In the genomic region with DNA sequence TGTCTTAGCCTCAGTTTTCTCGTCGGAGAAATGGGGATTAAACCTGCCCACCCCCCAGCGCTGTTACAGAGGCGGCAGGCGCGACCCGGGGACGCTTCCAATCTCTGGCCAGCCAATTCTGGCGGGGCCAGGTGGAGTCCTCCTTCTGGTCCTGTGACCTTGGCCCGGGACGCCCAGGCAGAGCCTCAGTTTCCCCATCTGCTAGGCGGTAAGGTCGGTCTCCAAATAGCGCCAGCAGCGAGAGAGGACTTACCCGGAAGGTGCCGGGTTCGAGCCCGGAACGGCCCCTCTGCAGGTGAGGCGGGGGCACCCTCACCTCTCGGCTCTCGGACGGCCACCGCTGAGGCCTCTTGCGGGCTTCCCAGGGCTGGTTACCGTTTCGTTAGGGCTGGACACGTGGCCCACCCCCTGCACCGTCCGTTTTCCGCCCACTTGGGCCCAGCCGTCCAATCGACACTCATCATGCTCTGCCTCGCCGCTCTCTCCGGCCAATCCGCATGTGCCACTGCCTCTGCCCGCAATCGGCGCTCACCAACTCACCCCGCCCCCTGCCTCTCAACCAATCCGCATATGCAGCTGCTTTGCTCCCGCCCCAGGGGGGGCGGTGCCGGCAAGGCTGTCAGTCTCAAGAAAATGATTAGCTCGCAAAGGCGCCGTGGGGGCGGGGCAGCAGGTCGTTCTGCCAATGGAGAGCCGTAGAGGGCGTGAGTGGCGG, we compare ENCODE assay signal across 1 cellular context.
TF ChIP-seq lines count a peak whose summit lies in the region.

A gene with protein sequence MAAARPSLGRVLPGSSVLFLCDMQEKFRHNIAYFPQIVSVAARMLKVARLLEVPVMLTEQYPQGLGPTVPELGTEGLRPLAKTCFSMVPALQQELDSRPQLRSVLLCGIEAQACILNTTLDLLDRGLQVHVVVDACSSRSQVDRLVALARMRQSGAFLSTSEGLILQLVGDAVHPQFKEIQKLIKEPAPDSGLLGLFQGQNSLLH (minus strand): TSS at position 384 of the 715 bp plus-strand sequence. CDS start 5,156 bp downstream, outside the sequence.

TF ChIP-seq in SK-N-SH, 30 proteins besides CTCF, POLR2A, EP300 and RAD21 (continued from another document):
- TF ChIP-seq, protein P1, sequence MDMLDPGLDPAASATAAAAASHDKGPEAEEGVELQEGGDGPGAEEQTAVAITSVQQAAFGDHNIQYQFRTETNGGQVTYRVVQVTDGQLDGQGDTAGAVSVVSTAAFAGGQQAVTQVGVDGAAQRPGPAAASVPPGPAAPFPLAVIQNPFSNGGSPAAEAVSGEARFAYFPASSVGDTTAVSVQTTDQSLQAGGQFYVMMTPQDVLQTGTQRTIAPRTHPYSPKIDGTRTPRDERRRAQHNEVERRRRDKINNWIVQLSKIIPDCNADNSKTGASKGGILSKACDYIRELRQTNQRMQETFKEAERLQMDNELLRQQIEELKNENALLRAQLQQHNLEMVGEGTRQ (IDR thresholded peaks at IDR 0.05; ENCODE audit: borderline replicate concordance, low read depth, low read length) = peak; percentile 76
- TF ChIP-seq, protein P2, sequence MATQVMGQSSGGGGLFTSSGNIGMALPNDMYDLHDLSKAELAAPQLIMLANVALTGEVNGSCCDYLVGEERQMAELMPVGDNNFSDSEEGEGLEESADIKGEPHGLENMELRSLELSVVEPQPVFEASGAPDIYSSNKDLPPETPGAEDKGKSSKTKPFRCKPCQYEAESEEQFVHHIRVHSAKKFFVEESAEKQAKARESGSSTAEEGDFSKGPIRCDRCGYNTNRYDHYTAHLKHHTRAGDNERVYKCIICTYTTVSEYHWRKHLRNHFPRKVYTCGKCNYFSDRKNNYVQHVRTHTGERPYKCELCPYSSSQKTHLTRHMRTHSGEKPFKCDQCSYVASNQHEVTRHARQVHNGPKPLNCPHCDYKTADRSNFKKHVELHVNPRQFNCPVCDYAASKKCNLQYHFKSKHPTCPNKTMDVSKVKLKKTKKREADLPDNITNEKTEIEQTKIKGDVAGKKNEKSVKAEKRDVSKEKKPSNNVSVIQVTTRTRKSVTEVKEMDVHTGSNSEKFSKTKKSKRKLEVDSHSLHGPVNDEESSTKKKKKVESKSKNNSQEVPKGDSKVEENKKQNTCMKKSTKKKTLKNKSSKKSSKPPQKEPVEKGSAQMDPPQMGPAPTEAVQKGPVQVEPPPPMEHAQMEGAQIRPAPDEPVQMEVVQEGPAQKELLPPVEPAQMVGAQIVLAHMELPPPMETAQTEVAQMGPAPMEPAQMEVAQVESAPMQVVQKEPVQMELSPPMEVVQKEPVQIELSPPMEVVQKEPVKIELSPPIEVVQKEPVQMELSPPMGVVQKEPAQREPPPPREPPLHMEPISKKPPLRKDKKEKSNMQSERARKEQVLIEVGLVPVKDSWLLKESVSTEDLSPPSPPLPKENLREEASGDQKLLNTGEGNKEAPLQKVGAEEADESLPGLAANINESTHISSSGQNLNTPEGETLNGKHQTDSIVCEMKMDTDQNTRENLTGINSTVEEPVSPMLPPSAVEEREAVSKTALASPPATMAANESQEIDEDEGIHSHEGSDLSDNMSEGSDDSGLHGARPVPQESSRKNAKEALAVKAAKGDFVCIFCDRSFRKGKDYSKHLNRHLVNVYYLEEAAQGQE (IDR thresholded peaks at IDR 0.05; ENCODE audit: low read depth, low read length) = no peak
- no peak for TF ChIP-seq FOXJ3 (CRISPR knock-in tag; IDR thresholded peaks at IDR 0.05)
- TF ChIP-seq TCF12 (IDR thresholded peaks at IDR 0.05) = no peak
- TF ChIP-seq YY1 (IDR thresholded peaks at IDR 0.05; ENCODE audit: low read depth) = no peak
- no peak for TF ChIP-seq GATA2 (CRISPR knock-in tag; IDR thresholded peaks at IDR 0.05)
- no peak; the same call in 1 of the 2 replicates for TF ChIP-seq TAF1 (IDR thresholded peaks at IDR 0.05; ENCODE audit: borderline replicate concordance, low read depth, low read length)
- TF ChIP-seq RXRA (IDR thresholded peaks at IDR 0.05; ENCODE audit: borderline replicate concordance, low read depth) = no peak
- TF ChIP-seq CHD2 (IDR thresholded peaks at IDR 0.05; ENCODE audit: low read length, partially characterized antibody) = peak; percentile 95
- no peak for TF ChIP-seq FOXM1 (IDR thresholded peaks at IDR 0.05; ENCODE audit: low read depth)
- TF ChIP-seq, protein P3, sequence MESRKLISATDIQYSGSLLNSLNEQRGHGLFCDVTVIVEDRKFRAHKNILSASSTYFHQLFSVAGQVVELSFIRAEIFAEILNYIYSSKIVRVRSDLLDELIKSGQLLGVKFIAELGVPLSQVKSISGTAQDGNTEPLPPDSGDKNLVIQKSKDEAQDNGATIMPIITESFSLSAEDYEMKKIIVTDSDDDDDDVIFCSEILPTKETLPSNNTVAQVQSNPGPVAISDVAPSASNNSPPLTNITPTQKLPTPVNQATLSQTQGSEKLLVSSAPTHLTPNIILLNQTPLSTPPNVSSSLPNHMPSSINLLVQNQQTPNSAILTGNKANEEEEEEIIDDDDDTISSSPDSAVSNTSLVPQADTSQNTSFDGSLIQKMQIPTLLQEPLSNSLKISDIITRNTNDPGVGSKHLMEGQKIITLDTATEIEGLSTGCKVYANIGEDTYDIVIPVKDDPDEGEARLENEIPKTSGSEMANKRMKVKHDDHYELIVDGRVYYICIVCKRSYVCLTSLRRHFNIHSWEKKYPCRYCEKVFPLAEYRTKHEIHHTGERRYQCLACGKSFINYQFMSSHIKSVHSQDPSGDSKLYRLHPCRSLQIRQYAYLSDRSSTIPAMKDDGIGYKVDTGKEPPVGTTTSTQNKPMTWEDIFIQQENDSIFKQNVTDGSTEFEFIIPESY (IDR thresholded peaks at IDR 0.05; ENCODE audit: borderline replicate concordance, low read depth) = no peak
- no peak for TF ChIP-seq EZH2phosphoT487 (IDR thresholded peaks at IDR 0.05; ENCODE audit: borderline replicate concordance, low read depth)
- TF ChIP-seq FOSL2 (IDR thresholded peaks at IDR 0.05; ENCODE audit: borderline replicate concordance, low read depth) = no peak
- peak; percentile 58 for TF ChIP-seq RCOR1 (IDR thresholded peaks at IDR 0.05; ENCODE audit: low read length)
- no peak for TF ChIP-seq JUND (IDR thresholded peaks at IDR 0.05)
- peak; percentile 91 for TF ChIP-seq MXI1 (IDR thresholded peaks at IDR 0.05; ENCODE audit: low read depth, low read length)
